19 cellular contexts compared by ENCODE assay signal in the genomic region with DNA sequence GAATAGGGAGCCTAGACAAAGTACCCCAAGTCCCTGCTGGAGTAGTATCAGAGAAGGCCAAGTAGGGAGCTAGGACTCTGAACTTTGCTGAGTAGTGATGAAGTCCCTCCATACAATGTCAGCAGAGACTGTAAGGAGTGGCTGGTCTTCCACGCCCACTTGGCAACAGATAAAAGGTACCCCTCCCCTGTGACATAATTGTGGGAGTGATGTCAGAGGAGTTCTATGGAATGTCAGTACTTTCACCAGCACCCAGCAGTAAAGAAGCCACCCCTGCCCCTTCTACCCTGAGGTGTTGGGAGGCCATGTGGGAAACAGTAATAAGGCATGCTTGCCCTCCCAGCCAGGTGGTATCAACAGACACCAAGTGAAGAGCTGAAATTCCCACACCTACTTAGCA.
"Had no signal": no experiment of that assay in that cellular context is flagged by ENCODE, and none has a peak within 500 bp of the region (broad histone marks: within the 10 kb centered on the region; RNA-seq: fewer than 3 reads in every experiment).

No MANE protein-coding gene starts in this region.

- H3K9me3 ChIP-seq: pancreas had no signal

- H3K27ac ChIP-seq: cardiac muscle cell, pancreas, psoas muscle, right atrium auricular region, spleen, thoracic aorta had no signal

- H3K4me3 ChIP-seq: cardiac muscle cell, pancreas, psoas muscle, right atrium auricular region, spleen, thoracic aorta had no signal

- H3K27me3 ChIP-seq: cardiac muscle cell, pancreas, right atrium auricular region had no signal

- H3K27ac Mint-ChIP-seq: activated naive CD8-positive, alpha-beta T cell treated with anti-CD3 and anti-CD28 coated beads for 36 hours; activated T-helper 2 cell treated with anti-CD3 and anti-CD28 coated beads, Interferon-gamma antibody, Interleukin-2, Interleukin-4, amounts not matched to agents 10 μg/mL and 5 μg/mL and 100 μg/mL, durations not matched to agents 14 hours and 24 hours and 36 hours had no signal

- ATAC-seq: activated T-cell treated with anti-CD3 and anti-CD28 coated beads, Interleukin-2, amount 50 U/mL, for 4 hours; left ventricle myocardium superior; pancreas; psoas muscle had no signal

- H3K4me1 ChIP-seq: pancreas, psoas muscle had no signal

- FAIRE-seq: frontal cortex, pancreas had no signal

- H3K4me1 Mint-ChIP-seq: activated naive CD8-positive, alpha-beta T cell treated with anti-CD3 and anti-CD28 coated beads for 36 hours had no signal

- H3K4me3 Mint-ChIP-seq: activated naive CD8-positive, alpha-beta T cell treated with anti-CD3 and anti-CD28 coated beads for 36 hours; activated T-cell treated with anti-CD3 and anti-CD28 coated beads, Interleukin-2, amount 50 U/mL, for 4 hours; nephron had no signal

- DNase-seq: activated CD8-positive, alpha-beta memory T cell treated with anti-CD3 and anti-CD28 coated beads, Interleukin-2, amount 50 U/mL, for 4 hours; activated naive CD4-positive, alpha-beta T cell treated with Interleukin-2 at 50 U/mL for 16 hours; activated naive CD8-positive, alpha-beta T cell treated with anti-CD3 and anti-CD28 coated beads for 36 hours; activated T-cell treated with anti-CD3 and anti-CD28 coated beads, Interleukin-2, amount 50 U/mL, for 4 hours; cortex of kidney; hypothalamus; left ventricle myocardium superior; pancreas; psoas muscle; spleen; stimulated activated CD4-positive, alpha-beta T cell treated with anti-CD3 and anti-CD28 coated beads, Interleukin-4, amount 100 ng/mL, for 1 hour; stimulated activated naive CD4-positive, alpha-beta T cell treated with Interleukin-2 at 50 U/mL for 16 hours; SW 1271 had no signal

- H3K36me3 Mint-ChIP-seq: activated naive CD8-positive, alpha-beta T cell treated with anti-CD3 and anti-CD28 coated beads for 36 hours had no signal

- H3K36me3 ChIP-seq: cardiac muscle cell, pancreas, right atrium auricular region, spleen, thoracic aorta had no signal
